20 cellular contexts compared by ENCODE assay signal in the genomic region with DNA sequence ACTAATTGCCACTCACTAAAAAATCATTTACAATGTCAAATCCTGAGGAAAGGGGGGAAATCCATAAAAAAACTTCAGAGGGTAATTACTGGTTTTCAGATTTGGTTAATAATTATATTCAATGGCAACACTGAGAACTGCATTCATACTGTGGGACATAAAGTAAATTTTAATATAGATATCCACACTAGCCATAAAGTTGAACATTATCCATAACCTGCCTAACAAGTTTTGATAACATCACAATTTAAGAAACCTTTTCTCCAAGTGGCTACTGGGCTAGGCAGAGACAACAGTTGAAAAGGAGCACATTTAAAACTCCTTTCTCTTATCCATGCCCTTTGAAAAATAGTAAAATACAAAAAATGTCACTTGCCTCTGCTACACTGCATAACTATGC.
"Had no signal": no experiment of that assay in that cellular context is flagged by ENCODE, and none has a peak within 500 bp of the region (broad histone marks: within the 10 kb centered on the region; RNA-seq: fewer than 3 reads in every experiment).

No MANE protein-coding gene starts in this region.

- H3K27ac ChIP-seq: upper lobe of left lung, WERI-Rb-1 had no signal

- H3K4me3 Mint-ChIP-seq: activated CD4-positive, alpha-beta memory T cell treated with anti-CD3 and anti-CD28 coated beads for 36 hours; activated CD4-positive, alpha-beta T cell treated with anti-CD3 and anti-CD28 coated beads for 36 hours; activated CD8-positive, alpha-beta memory T cell treated with anti-CD3 and anti-CD28 coated beads, Interleukin-2, amount 10 ng/mL, durations not matched to agents 7 days and 5 days; activated naive CD4-positive, alpha-beta T cell treated with anti-CD3 and anti-CD28 coated beads for 36 hours; activated naive CD8-positive, alpha-beta T cell treated with anti-CD3 and anti-CD28 coated beads, Interleukin-2, amount 50 U/mL, for 24 hours; endodermal cell; natural killer cell treated with Interleukin-12 subunit alpha and Interleukin-12 subunit beta and Interleukin-15 and Interleukin-18, amount 100 ng/mL, for 72 hours; stimulated activated naive CD8-positive, alpha-beta T cell treated with anti-CD3 and anti-CD28 coated beads, Interleukin-15, Interleukin-2, amounts not matched to agents 100 ng/mL and 50 ng/mL, for 24 hours had no signal

- H3K4me1 Mint-ChIP-seq: activated CD8-positive, alpha-beta memory T cell treated with anti-CD3 and anti-CD28 coated beads, Interleukin-2, amount 10 ng/mL, durations not matched to agents 7 days and 5 days had no signal

- H3K36me3 Mint-ChIP-seq: activated CD8-positive, alpha-beta memory T cell treated with anti-CD3 and anti-CD28 coated beads, Interleukin-2, amount 10 ng/mL, durations not matched to agents 7 days and 5 days; natural killer cell treated with Interleukin-12 subunit alpha and Interleukin-12 subunit beta and Interleukin-15 and Interleukin-18, amount 100 ng/mL, for 72 hours had no signal

- H3K36me3 ChIP-seq: gastrocnemius medialis, right lobe of liver, upper lobe of left lung, WERI-Rb-1 had no signal

- H3K27me3 ChIP-seq: gastrocnemius medialis, heart left ventricle, right lobe of liver, upper lobe of left lung had no signal

- DNase-seq: activated CD4-positive, alpha-beta memory T cell treated with anti-CD3 and anti-CD28 coated beads for 36 hours; activated CD4-positive, alpha-beta T cell treated with anti-CD3 and anti-CD28 coated beads for 36 hours; activated CD8-positive, alpha-beta memory T cell treated with anti-CD3 and anti-CD28 coated beads, Interleukin-2, amount 10 ng/mL, durations not matched to agents 7 days and 5 days; activated naive CD4-positive, alpha-beta T cell treated with anti-CD3 and anti-CD28 coated beads for 36 hours; activated naive CD8-positive, alpha-beta T cell treated with anti-CD3 and anti-CD28 coated beads, Interleukin-2, amount 50 U/mL, for 24 hours; activated T-cell treated with anti-CD3 and anti-CD28 coated beads, Interleukin-2, amount 50 U/mL, for 1 hour; aorta; endodermal cell; erythroblast; gastrocnemius medialis; heart left ventricle; right lobe of liver; T-helper 1 cell; T1000; upper lobe of left lung; WERI-Rb-1 had no signal

- H3K9me3 Mint-ChIP-seq: activated CD4-positive, alpha-beta memory T cell treated with anti-CD3 and anti-CD28 coated beads for 36 hours; activated naive CD4-positive, alpha-beta T cell treated with anti-CD3 and anti-CD28 coated beads for 36 hours; activated naive CD8-positive, alpha-beta T cell treated with anti-CD3 and anti-CD28 coated beads, Interleukin-2, amount 50 U/mL, for 24 hours; activated T-helper 2 cell treated with anti-CD3 and anti-CD28 coated beads, Interferon-gamma antibody, Interleukin-2, Interleukin-4, amounts not matched to agents 10 μg/mL and 5 μg/mL and 100 μg/mL, durations not matched to agents 14 hours and 24 hours and 36 hours; endodermal cell; natural killer cell treated with Interleukin-12 subunit alpha and Interleukin-12 subunit beta and Interleukin-15 and Interleukin-18, amount 100 ng/mL, for 72 hours; stimulated activated naive CD8-positive, alpha-beta T cell treated with anti-CD3 and anti-CD28 coated beads, Interleukin-15, Interleukin-2, amounts not matched to agents 100 ng/mL and 50 ng/mL, for 24 hours had no signal

- H3K4me3 ChIP-seq: gastrocnemius medialis, heart left ventricle, right lobe of liver, upper lobe of left lung had no signal

- H3K27me3 Mint-ChIP-seq: activated CD4-positive, alpha-beta memory T cell treated with anti-CD3 and anti-CD28 coated beads for 36 hours; activated CD4-positive, alpha-beta T cell treated with anti-CD3 and anti-CD28 coated beads for 36 hours; activated CD8-positive, alpha-beta memory T cell treated with anti-CD3 and anti-CD28 coated beads, Interleukin-2, amount 10 ng/mL, durations not matched to agents 7 days and 5 days; activated naive CD8-positive, alpha-beta T cell treated with anti-CD3 and anti-CD28 coated beads, Interleukin-2, amount 50 U/mL, for 24 hours; stimulated activated naive CD8-positive, alpha-beta T cell treated with anti-CD3 and anti-CD28 coated beads, Interleukin-15, Interleukin-2, amounts not matched to agents 100 ng/mL and 50 ng/mL, for 24 hours had no signal

- H3K27ac Mint-ChIP-seq: activated CD4-positive, alpha-beta memory T cell treated with anti-CD3 and anti-CD28 coated beads for 36 hours; activated CD4-positive, alpha-beta T cell treated with anti-CD3 and anti-CD28 coated beads for 36 hours; activated CD8-positive, alpha-beta memory T cell treated with anti-CD3 and anti-CD28 coated beads, Interleukin-2, amount 10 ng/mL, durations not matched to agents 7 days and 5 days; activated naive CD4-positive, alpha-beta T cell treated with anti-CD3 and anti-CD28 coated beads for 36 hours; activated naive CD8-positive, alpha-beta T cell treated with anti-CD3 and anti-CD28 coated beads, Interleukin-2, amount 50 U/mL, for 24 hours; activated T-helper 2 cell treated with anti-CD3 and anti-CD28 coated beads, Interferon-gamma antibody, Interleukin-2, Interleukin-4, amounts not matched to agents 10 μg/mL and 5 μg/mL and 100 μg/mL, durations not matched to agents 14 hours and 24 hours and 36 hours; endodermal cell; natural killer cell treated with Interleukin-12 subunit alpha and Interleukin-12 subunit beta and Interleukin-15 and Interleukin-18, amount 100 ng/mL, for 72 hours; stimulated activated naive CD8-positive, alpha-beta T cell treated with anti-CD3 and anti-CD28 coated beads, Interleukin-15, Interleukin-2, amounts not matched to agents 100 ng/mL and 50 ng/mL, for 24 hours had no signal

- ATAC-seq: activated CD4-positive, alpha-beta T cell treated with anti-CD3 and anti-CD28 coated beads for 36 hours; activated CD8-positive, alpha-beta memory T cell treated with anti-CD3 and anti-CD28 coated beads, Interleukin-2, amount 10 ng/mL, durations not matched to agents 7 days and 5 days; activated naive CD8-positive, alpha-beta T cell treated with anti-CD3 and anti-CD28 coated beads, Interleukin-2, amount 50 U/mL, for 24 hours; gastrocnemius medialis; heart left ventricle; left lobe of liver; natural killer cell treated with Interleukin-12 subunit alpha and Interleukin-12 subunit beta and Interleukin-15 and Interleukin-18, amount 100 ng/mL, for 72 hours; right lobe of liver had no signal

- H3K9me3 ChIP-seq: gastrocnemius medialis, heart left ventricle, right lobe of liver, upper lobe of left lung had no signal
